In the genomic region with DNA sequence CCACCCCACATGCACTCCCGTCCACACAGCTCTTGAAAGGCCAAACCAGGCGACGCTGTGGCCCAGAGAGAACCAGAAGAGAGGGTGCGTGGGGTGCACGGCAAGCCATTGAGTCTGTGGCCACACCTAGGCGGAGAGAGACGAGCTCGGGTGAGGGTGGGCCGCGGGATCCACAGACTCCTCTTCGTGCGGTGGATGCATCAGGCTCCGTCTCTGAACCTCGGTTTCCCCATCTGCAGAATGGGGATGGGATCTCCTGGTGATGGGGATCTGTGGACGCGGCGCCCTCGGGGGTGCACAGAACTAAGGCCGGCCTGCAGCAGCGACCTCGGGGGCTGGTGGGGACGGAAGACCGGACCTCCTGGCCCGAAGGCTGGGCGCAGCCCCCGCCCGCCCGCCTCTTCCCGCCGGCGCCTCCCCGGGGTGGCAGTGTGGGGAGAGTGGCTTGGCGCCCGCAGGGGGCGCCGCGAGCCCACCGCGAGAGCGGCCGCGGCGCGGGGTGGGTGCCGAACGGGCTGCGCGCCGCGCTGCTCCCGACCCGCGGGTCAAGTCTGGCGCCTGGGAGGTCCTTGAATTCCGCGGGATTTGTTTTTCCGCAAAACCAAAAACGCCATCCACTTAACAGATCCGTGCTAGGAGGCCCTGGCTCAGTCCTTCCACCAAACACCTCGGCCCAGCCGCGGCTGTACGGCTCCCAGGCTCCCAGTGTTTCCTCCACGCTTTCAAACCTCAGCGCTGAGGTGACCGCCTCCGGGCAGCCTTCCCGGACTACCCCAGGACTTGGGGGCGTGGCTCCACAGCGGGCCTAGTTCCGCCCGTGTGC, we compare ENCODE assay signal across 8 cellular contexts. TPM values are rescaled to one million over a fixed set of nuclear protein-coding genes. Genes with fewer than 3 reads are reported as not detected.
DNase-seq lines count a peak whose midpoint lies in the region; TF ChIP-seq lines count a peak whose summit lies in the region.

No MANE protein-coding gene starts in this region.

- no peaks in the 10 kb centered on the region for H3K36me3 Mint-ChIP-seq in immature natural killer cell

- H3K4me1 Mint-ChIP-seq in immature natural killer cell = peaks cover 8 to 9% of the 10 kb centered on the region in 2 donors

- dilution Hi-C loops in mammary epithelial cell (cut with HindIII; ENCODE audit: low sequenced_read_pairs) = no loop called here

- H3K4me2 ChIP-seq in mammary epithelial cell (ENCODE audit: insufficient read depth, low read depth, low read length) = peak overlapping the region; percentile 92

- in situ Hi-C loops in mammary epithelial cell (cut with MboI; ENCODE audit: low sequenced_read_pairs in 2 of 2) = loop anchor here in 1 of 2 donors (5.0 kb wide), 1 partner anchor 281 kb away; no protein-coding TSS in a partner anchor

- no peaks in the 10 kb centered on the region for H3K9me3 ChIP-seq in mammary epithelial cell (replicated peaks; ENCODE audit: insufficient read depth, low read length)
- H3K9me3 ChIP-seq in spleen = no peaks in the 10 kb centered on the region

- H3K79me2 ChIP-seq in mammary epithelial cell (ENCODE audit: insufficient read depth, low read length) = no peaks in the 10 kb centered on the region

- peak overlapping the region; percentile 28 for H3K9ac ChIP-seq in mammary epithelial cell (ENCODE audit: insufficient read depth, low read length)

- peaks cover 0 to 2% (median 0%) of the 10 kb centered on the region in 6 donors for H3K9me3 Mint-ChIP-seq in immature natural killer cell

- no peaks in the 10 kb centered on the region for H4K20me1 ChIP-seq in mammary epithelial cell (ENCODE audit: insufficient read depth, low read length)

- peak overlapping the region in 3 of 6 donors; percentile 27 to 67 (median 34) for H3K27ac Mint-ChIP-seq in immature natural killer cell

- peak overlapping the region; percentile 91 for H2AFZ ChIP-seq in mammary epithelial cell (ENCODE audit: low read depth, low read length)

- H3K27ac ChIP-seq in mammary epithelial cell (ENCODE audit: insufficient read depth, low read depth, low read length) = no peak overlapping the region
- H3K27ac ChIP-seq in spleen = peak overlapping the region in 1 of 8 donors; percentile 20

- H3K27me3 ChIP-seq in mammary epithelial cell (ENCODE audit: insufficient read depth, low read length) (no peaks in the 10 kb centered on the region), spleen (replicated peaks in 1 of 7) (peaks cover 0 to 63% (median 17%) of the 10 kb centered on the region in 7 donors)

- H3K4me3 ChIP-seq in mammary epithelial cell (replicated peaks in 1 of 3; ENCODE audit: insufficient read depth in 1 of 3, low read depth in 2 of 3, low read length in 3 of 3) (peak overlapping the region; percentile 45 to 57 (median 57)), spleen (peak overlapping the region; percentile 35 to 72 (median 42))

- peaks cover 4 to 9% (median 5%) of the 10 kb centered on the region in 3 donors for H3K27me3 Mint-ChIP-seq in immature natural killer cell (ENCODE audit: low read depth in 3 of 3)

- H3K4me3 Mint-ChIP-seq in immature natural killer cell = peak overlapping the region; percentile 75 to 84 (median 82)

- intact Hi-C loops in mammary epithelial cell (cut with micrococcal nuclease) = loop anchor here (1.0 to 5.0 kb wide), 2 partner anchors 285 to 476 kb away; no protein-coding TSS in a partner anchor
- intact Hi-C loops in spleen (cut with DNase I; ENCODE audit: low total_unique reads) = loop anchor here (5.0 kb wide), 1 partner anchor 281 kb away; no protein-coding TSS in a partner anchor

- DNase-seq in DMS 273 (lab: John Stamatoyannopoulos, UW; ENCODE audit: unreplicated experiment) (peak; percentile 83), DMS 273 treated with DMSO at 0.1 percent for 48 hours (lab: John Stamatoyannopoulos, UW) (no peak), HuH-7 (ENCODE audit: low spot score) (peak; percentile 80), T-helper 9 cell (peak; percentile 19), mammary epithelial cell (no peak), immature natural killer cell (peak; percentile 48 to 62 (median 61)), spleen (peak; percentile 88), NCI-H2029 (lab: John Stamatoyannopoulos, UW) (no peak)

- TF ChIP-seq POLR2A in spleen (IDR thresholded peaks at IDR 0.05) = no peak

- H3K4me1 ChIP-seq in mammary epithelial cell (ENCODE audit: insufficient read depth, low read length) (peaks cover 10% of the 10 kb centered on the region), spleen (peaks cover 0 to 19% (median 12%) of the 10 kb centered on the region in 6 donors)

- no TSS peak for BruUV-seq in mammary epithelial cell (replicated peaks; lab: Mats Ljungman, UMichigan)

- 3% methylated on average over 6 of the region's 72 CpGs for WGBS in mammary epithelial cell (ENCODE audit: low coverage, missing lambda C conversion rate)
- whole genome bisulfite sequencing in spleen, 5 donors = 7 to 9% (median 8%) methylated on average over 59 to 72 of the region's 72 CpGs

- TF ChIP-seq CTCF in mammary epithelial cell (conservative IDR thresholded peaks at IDR 0.05 in 1 of 2, IDR thresholded peaks at IDR 0.05 in 1 of 2; ENCODE audit: extremely low read depth in 1 of 2, insufficient read depth in 1 of 2, low read depth in 1 of 2, low read length in 2 of 2) = peak; percentile 18 to 50
- TF ChIP-seq CTCF in spleen (IDR thresholded peaks at IDR 0.05 in 8 of 11, conservative IDR thresholded peaks at IDR 0.05 in 3 of 11) = peak in 8 of 11 experiments; percentile 17 to 75 (median 63)

- H3K36me3 ChIP-seq in mammary epithelial cell (ENCODE audit: insufficient read depth, low read length) = no peaks in the 10 kb centered on the region
- no peaks in the 10 kb centered on the region for H3K36me3 ChIP-seq in spleen

- CTCF ChIA-PET in mammary epithelial cell (lab: Charles Lee; ENCODE audit: low non-redundant PET) = interaction anchor here (0.6 kb wide), 1 partner anchor 257 kb away, joined by 9 read pairs; no protein-coding TSS in a partner anchor

RNA-seq across cellular contexts. Expression of a gene that starts 13.2 kb away (rescaled TPM):
- total RNA-seq in mammary epithelial cell (10 to 100 TPM; 39.7 to 46.9 TPM), spleen (100 to 1,000 TPM in 4 of 7 donors, 10 to 100 TPM in 3; 89.0 to 119 (median 103) TPM)
- polyA plus RNA-seq in mammary epithelial cell (48.5 TPM), immature natural killer cell (100 to 1,000 TPM in 2 of 3 donors, 10 to 100 TPM in 1; 98.9 to 139 (median 113) TPM), spleen (100 to 1,000 TPM in 1 of 3 donors, 10 to 100 TPM in 2; 65.4 to 103 (median 68.0) TPM)
- polyA minus RNA-seq in mammary epithelial cell = 60.2 TPM

Comparison
In these comparisons a context has a peak if more than half of its experiments do, and no peak if none do; other contexts are left out.
1. DNase-seq: peak in DMS 273 (single experiment), HuH-7 (single experiment), T-helper 9 cell (single experiment), immature natural killer cell (3 of 3) and spleen (single experiment); none in DMS 273 treated with DMSO at 0.1 percent for 48 hours (single experiment), mammary epithelial cell (single experiment) and NCI-H2029 (single experiment).